In the genomic region with DNA sequence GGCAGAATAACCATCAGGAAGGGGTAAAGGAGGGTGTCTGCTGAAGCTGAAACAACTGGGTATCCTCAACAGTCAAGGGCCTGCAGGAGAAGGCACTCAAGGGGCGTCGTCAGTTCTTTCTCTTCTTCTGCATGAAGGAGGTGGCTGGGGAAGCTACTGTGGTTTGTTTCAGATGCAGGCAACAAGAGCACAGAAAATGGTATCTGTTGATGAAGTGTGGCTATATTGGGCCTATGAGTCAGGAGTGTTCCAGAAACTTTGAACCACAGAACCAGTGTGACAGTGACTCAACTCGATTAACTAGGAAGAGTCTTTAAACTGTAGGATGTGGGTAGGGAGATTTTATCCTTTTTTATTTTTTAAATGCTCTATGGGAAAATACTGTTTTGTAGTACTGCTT, we compare ENCODE assay signal across 16 cellular contexts.
DNase-seq lines count a peak whose midpoint lies in the region; ATAC-seq, FAIRE-seq and TF ChIP-seq lines count a peak whose summit lies in the region.
"Had no signal": no experiment of that assay in that cellular context is flagged by ENCODE, and none has a peak within 500 bp of the region (broad histone marks: within the 10 kb centered on the region; RNA-seq: fewer than 3 reads in every experiment).

No MANE protein-coding gene starts in this region.

- no peak for FAIRE-seq in astrocyte (lab: Jason Lieb, UNC)

- H3K4me3 ChIP-seq in astrocyte (ENCODE audit: insufficient read depth, low read depth, low read length) (no peak overlapping the region), skeletal muscle cell (ENCODE audit: low read depth, low read length) (no peak overlapping the region)
- H3K4me3 ChIP-seq: body of pancreas, lower lobe of right lung, PC-9 had no signal

- CTCF ChIA-PET in activated CD8-positive, alpha-beta memory T cell treated with anti-CD3 and anti-CD28 coated beads, Interleukin-2, amount 10 ng/mL, durations not matched to agents 7 days and 5 days (lab: Charles Lee), result no interaction called here

- no peaks in the 10 kb centered on the region for H4K20me1 ChIP-seq in astrocyte (ENCODE audit: insufficient read depth, low read length)

- peaks cover 2% of the 10 kb centered on the region for H3K27me3 Mint-ChIP-seq in activated CD8-positive, alpha-beta memory T cell treated with anti-CD3 and anti-CD28 coated beads, Interleukin-2, amount 10 ng/mL, durations not matched to agents 7 days and 5 days
- H3K27me3 Mint-ChIP-seq in astrocyte (ENCODE audit: low read depth, unreplicated experiment), result no peaks in the 10 kb centered on the region

- H3K36me3 Mint-ChIP-seq in activated CD8-positive, alpha-beta memory T cell treated with anti-CD3 and anti-CD28 coated beads, Interleukin-2, amount 10 ng/mL, durations not matched to agents 7 days and 5 days, result no peaks in the 10 kb centered on the region
- no peaks in the 10 kb centered on the region for H3K36me3 Mint-ChIP-seq in astrocyte (ENCODE audit: low read depth, unreplicated experiment)

- no peaks in the 10 kb centered on the region for H3K79me2 ChIP-seq in astrocyte (ENCODE audit: insufficient read depth, low read length)

- H2AFZ ChIP-seq in astrocyte (ENCODE audit: low read depth, low read length), result no peak overlapping the region
- H2AFZ ChIP-seq: PC-9 had no signal

- H3K4me2 ChIP-seq in astrocyte (ENCODE audit: low read length), result no peak overlapping the region
- H3K4me2 ChIP-seq: PC-9 had no signal

- H3K27ac ChIP-seq in astrocyte (ENCODE audit: low read depth, low read length), result no peak overlapping the region
- H3K27ac ChIP-seq: body of pancreas, lower lobe of right lung, PC-9 had no signal

- ATAC-seq in activated CD8-positive, alpha-beta memory T cell treated with anti-CD3 and anti-CD28 coated beads, Interleukin-2, amount 10 ng/mL, durations not matched to agents 7 days and 5 days, result peak; percentile 39
- ATAC-seq in GM21423 (IDR thresholded peaks at IDR 0.05; ENCODE audit: unreplicated experiment), result no peak
- ATAC-seq: body of pancreas, lower lobe of right lung, sciatic nerve had no signal

- peaks cover 4% of the 10 kb centered on the region for H3K9me3 Mint-ChIP-seq in activated CD8-positive, alpha-beta memory T cell treated with anti-CD3 and anti-CD28 coated beads, Interleukin-2, amount 10 ng/mL, durations not matched to agents 7 days and 5 days (ENCODE audit: low read depth)
- no peaks in the 10 kb centered on the region for H3K9me3 Mint-ChIP-seq in astrocyte (ENCODE audit: unreplicated experiment)

- no peaks in the 10 kb centered on the region for H3K4me1 ChIP-seq in astrocyte (ENCODE audit: insufficient read depth, low read length)
- H3K4me1 ChIP-seq: body of pancreas, lower lobe of right lung had no signal

- H3K27me3 ChIP-seq in astrocyte (ENCODE audit: insufficient read depth, low read length), result no peaks in the 10 kb centered on the region
- H3K27me3 ChIP-seq: body of pancreas had no signal

- H3K4me1 Mint-ChIP-seq in activated CD8-positive, alpha-beta memory T cell treated with anti-CD3 and anti-CD28 coated beads, Interleukin-2, amount 10 ng/mL, durations not matched to agents 7 days and 5 days, result peaks cover 6% of the 10 kb centered on the region
- peaks cover 6% of the 10 kb centered on the region for H3K4me1 Mint-ChIP-seq in astrocyte (ENCODE audit: low read depth, unreplicated experiment)

- no peaks in the 10 kb centered on the region for H3K9me3 ChIP-seq in astrocyte (ENCODE audit: insufficient read depth, low read depth, low read length)
- H3K9me3 ChIP-seq: body of pancreas had no signal

- no peak overlapping the region for H3K27ac Mint-ChIP-seq in activated CD8-positive, alpha-beta memory T cell treated with anti-CD3 and anti-CD28 coated beads, Interleukin-2, amount 10 ng/mL, durations not matched to agents 7 days and 5 days
- peak overlapping the region; percentile 81 for H3K27ac Mint-ChIP-seq in astrocyte (ENCODE audit: unreplicated experiment)

- no peak for DNase-seq in activated CD8-positive, alpha-beta memory T cell treated with anti-CD3 and anti-CD28 coated beads, Interleukin-2, amount 10 ng/mL, durations not matched to agents 7 days and 5 days
- DNase-seq in activated CD8-positive, alpha-beta memory T cell treated with anti-CD3 and anti-CD28 coated beads, Interleukin-2, amount 50 U/mL, for 4 hours, result no peak
- peak; percentile 18 for DNase-seq in LoVo (ENCODE audit: low spot score)
- DNase-seq in astrocyte (ENCODE audit: low read depth), result no peak
- DNase-seq in skeletal muscle cell (ENCODE audit: low read depth), result peak; percentile 5
- DNase-seq in cerebellar nuclear complex (lab: John Stamatoyannopoulos, UW), result no peak
- DNase-seq in HT-29 (ENCODE audit: low spot score), result no peak
- DNase-seq: body of pancreas; effector CD4-positive, alpha-beta T cell; GOT3; lower lobe of right lung; NCI-H1436; NCI-H524; PC-9 had no signal

- TF ChIP-seq CTCF in astrocyte (IDR thresholded peaks at IDR 0.05; ENCODE audit: insufficient read depth, low read depth, low read length), result no peak

- H3K4me3 Mint-ChIP-seq in activated CD8-positive, alpha-beta memory T cell treated with anti-CD3 and anti-CD28 coated beads, Interleukin-2, amount 10 ng/mL, durations not matched to agents 7 days and 5 days, result no peak overlapping the region
- no peak overlapping the region for H3K4me3 Mint-ChIP-seq in astrocyte (ENCODE audit: unreplicated experiment)

- no peak overlapping the region for H3K9ac ChIP-seq in astrocyte (ENCODE audit: low read length)

- H3K36me3 ChIP-seq in astrocyte (ENCODE audit: insufficient read depth, low read length), result no peaks in the 10 kb centered on the region
- H3K36me3 ChIP-seq: lower lobe of right lung had no signal

Comparison
In these comparisons a context has a peak if more than half of its experiments do, and no peak if none do; other contexts are left out.
1. DNase-seq: peak in LoVo (single experiment) and skeletal muscle cell (single experiment); none in activated CD8-positive, alpha-beta memory T cell treated with anti-CD3 and anti-CD28 coated beads, Interleukin-2, amount 10 ng/mL, durations not matched to agents 7 days and 5 days (single experiment), activated CD8-positive, alpha-beta memory T cell treated with anti-CD3 and anti-CD28 coated beads, Interleukin-2, amount 50 U/mL, for 4 hours (single experiment), astrocyte (single experiment), cerebellar nuclear complex (0 of 2) and HT-29 (single experiment).